ENCODE assay signal across 2 cellular contexts in the genomic region with DNA sequence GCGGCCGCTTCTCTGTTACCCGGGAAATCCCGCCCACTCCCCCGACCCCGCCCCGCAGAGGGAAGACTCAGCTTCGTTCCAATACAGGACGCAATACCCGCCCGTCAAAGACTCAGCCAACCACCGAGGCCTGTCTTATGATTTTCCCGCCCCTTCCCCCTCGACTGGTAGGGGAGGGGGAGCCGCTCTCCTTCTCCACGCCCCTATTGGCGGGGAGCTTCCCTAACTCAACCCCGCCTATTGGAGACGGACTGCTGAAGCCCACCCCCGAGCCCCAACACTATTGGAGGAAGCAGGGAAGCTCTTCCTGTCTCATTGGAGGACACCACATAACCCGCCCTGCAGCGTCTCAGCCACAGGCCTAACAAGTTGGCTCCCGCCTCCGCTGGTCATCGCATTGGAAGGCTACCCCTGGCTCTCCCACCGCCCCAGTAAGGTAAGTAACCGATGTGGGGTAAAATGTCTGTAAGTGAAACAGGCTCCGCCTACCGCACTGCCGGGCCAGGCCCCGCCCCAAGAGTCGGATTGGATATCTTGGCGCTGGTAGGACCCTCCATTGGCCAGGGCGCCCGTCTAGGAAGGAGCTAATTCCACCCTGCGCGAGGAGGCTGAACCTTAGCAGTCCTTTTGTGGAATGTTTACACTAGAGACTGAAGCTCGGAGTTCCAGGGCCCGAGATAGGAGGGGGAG.
TF ChIP-seq lines count a peak whose summit lies in the region.

A gene (minus strand): TSS at position 17 of the 690 bp plus-strand sequence. CDS start 21,315 bp downstream, outside the sequence.

TF ChIP-seq in IMR-90, 13 proteins besides CTCF, POLR2A, EP300 and RAD21:
- TF ChIP-seq MAZ (IDR thresholded peaks at IDR 0.05; ENCODE audit: borderline replicate concordance, low read depth, low read length) (peak; percentile 90), CHD1 (IDR thresholded peaks at IDR 0.05; ENCODE audit: low read depth, low read length) (no peak)
TF ChIP-seq in IMR-90: peak in this region for 1.

TF ChIP-seq in endothelial cell of umbilical vein, 7 proteins besides CTCF, POLR2A, EP300 and RAD21:
- TF ChIP-seq POLR2AphosphoS5 (IDR thresholded peaks at IDR 0.05; ENCODE audit: insufficient read depth, low read depth, low read length): peak; percentile 28
- TF ChIP-seq, protein P1, sequence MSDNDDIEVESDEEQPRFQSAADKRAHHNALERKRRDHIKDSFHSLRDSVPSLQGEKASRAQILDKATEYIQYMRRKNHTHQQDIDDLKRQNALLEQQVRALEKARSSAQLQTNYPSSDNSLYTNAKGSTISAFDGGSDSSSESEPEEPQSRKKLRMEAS (IDR thresholded peaks at IDR 0.05; ENCODE audit: insufficient read depth, insufficient read length): no peak
